Comparison of ENCODE assay signal across 8 cellular contexts in genomic region chr12:110501722-110502448, GRCh38. TPM values are rescaled to one million over a fixed set of nuclear protein-coding genes. Genes with fewer than 3 reads are reported as not detected.
A peak's percentile ranks its signal among the peaks of the same experiment; 100 is the strongest.
DNase-seq lines count a peak whose midpoint lies in the region; ATAC-seq and TF ChIP-seq lines count a peak whose summit lies in the region.

RAD9B (plus strand) TSS chr12:110502331; CDS start chr12:110502338, 7 bp downstream.
VPS29 (minus strand) TSS chr12:110502111; CDS start chr12:110502051, 60 bp downstream.

- H3K4me3 Mint-ChIP-seq in activated naive CD8-positive, alpha-beta T cell treated with anti-CD3 and anti-CD28 coated beads, Interleukin-2, amount 10 ng/mL, durations not matched to agents 7 days and 5 days, result peak within 1 kb of the TSS; percentile 100
- H3K4me3 Mint-ChIP-seq in osteocyte (ENCODE audit: unreplicated experiment), result peak within 1 kb of the TSS; percentile 98

- peaks cover 3% of the 10 kb centered on the region for H3K9me3 Mint-ChIP-seq in activated naive CD8-positive, alpha-beta T cell treated with anti-CD3 and anti-CD28 coated beads, Interleukin-2, amount 10 ng/mL, durations not matched to agents 7 days and 5 days
- no peaks in the 10 kb centered on the region for H3K9me3 Mint-ChIP-seq in osteocyte (ENCODE audit: unreplicated experiment)

- H3K36me3 ChIP-seq in thymus (ENCODE audit: control insufficient read depth, insufficient read depth), result no peaks in the 10 kb centered on the region

- peaks cover 20% of the 10 kb centered on the region for H3K36me3 Mint-ChIP-seq in activated naive CD8-positive, alpha-beta T cell treated with anti-CD3 and anti-CD28 coated beads, Interleukin-2, amount 10 ng/mL, durations not matched to agents 7 days and 5 days
- peaks cover 1% of the 10 kb centered on the region for H3K36me3 Mint-ChIP-seq in osteocyte (ENCODE audit: unreplicated experiment)

- H3K4me3 ChIP-seq in GM12864 (ENCODE audit: low read depth, low read length) (peak within 1 kb of the TSS; percentile 67), thymus (ENCODE audit: low read length) (peak within 1 kb of the TSS; percentile 92)

- TF ChIP-seq CTCF in GM12864 (IDR thresholded peaks at IDR 0.05; ENCODE audit: low read depth, low read length, missing control alignments), result no peak
- TF ChIP-seq CTCF in osteocyte (IDR thresholded peaks at IDR 0.05), result no peak

- H3K9me3 ChIP-seq in thymus (ENCODE audit: control insufficient read depth), result no peaks in the 10 kb centered on the region

- WGBS in thymus, result 2% methylated on average over 55 of the region's 55 CpGs

- DNase-seq in GM12864 (ENCODE audit: low read depth) (peak; percentile 98), NCI-H1105 treated with DMSO at 0.1 percent for 48 hours (lab: John Stamatoyannopoulos, UW) (peak; percentile 98), SKM-1 treated with dmso at 0.1 percent for 144 hours (lab: John Stamatoyannopoulos, UW; ENCODE audit: unreplicated experiment) (peak; percentile 91), head of caudate nucleus (peak; percentile 95 to 99 (median 98)), osteocyte (ENCODE audit: extremely low spot score, unreplicated experiment) (peak; percentile 99)
- peak; percentile 99 for DNase-seq in activated naive CD8-positive, alpha-beta T cell treated with anti-CD3 and anti-CD28 coated beads, Interleukin-2, amount 10 ng/mL, durations not matched to agents 7 days and 5 days

- POLR2A ChIA-PET in activated naive CD8-positive, alpha-beta T cell treated with anti-CD3 and anti-CD28 coated beads, Interleukin-2, amount 10 ng/mL, durations not matched to agents 7 days and 5 days (lab: Charles Lee), result interaction anchor here (0.6 to 3.7 kb wide), 19 partner anchors 8 to 240 kb away, joined by 3 to 54 read pairs (median 4); partner anchors contain the start of genes ARPC3, FAM216A, GPN3 and PPTC7

- H3K27me3 Mint-ChIP-seq in activated naive CD8-positive, alpha-beta T cell treated with anti-CD3 and anti-CD28 coated beads, Interleukin-2, amount 10 ng/mL, durations not matched to agents 7 days and 5 days, result no peaks in the 10 kb centered on the region
- no peaks in the 10 kb centered on the region for H3K27me3 Mint-ChIP-seq in osteocyte (ENCODE audit: unreplicated experiment)

- intact Hi-C loops in head of caudate nucleus (cut with DNase I), result loop anchor here (1.0 to 5.0 kb wide), 3 partner anchors 34 to 100 kb away; partner anchors contain the start of genes FAM216A, GPN3 and PPTC7

- peak within 1 kb of the TSS; percentile 100 for H3K27ac Mint-ChIP-seq in activated naive CD8-positive, alpha-beta T cell treated with anti-CD3 and anti-CD28 coated beads, Interleukin-2, amount 10 ng/mL, durations not matched to agents 7 days and 5 days
- H3K27ac Mint-ChIP-seq in osteocyte (ENCODE audit: unreplicated experiment), result peak within 1 kb of the TSS; percentile 96

- peaks cover 29% of the 10 kb centered on the region for H3K4me1 Mint-ChIP-seq in activated naive CD8-positive, alpha-beta T cell treated with anti-CD3 and anti-CD28 coated beads, Interleukin-2, amount 10 ng/mL, durations not matched to agents 7 days and 5 days
- H3K4me1 Mint-ChIP-seq in osteocyte (ENCODE audit: unreplicated experiment), result peaks cover 30% of the 10 kb centered on the region

- H3K4me1 ChIP-seq in thymus (ENCODE audit: control insufficient read depth, insufficient read depth, low read length), result peaks cover 6% of the 10 kb centered on the region

- ATAC-seq in HG02678 (IDR thresholded peaks at IDR 0.05; ENCODE audit: unreplicated experiment), result peak; percentile 92
- ATAC-seq in activated naive CD8-positive, alpha-beta T cell treated with anti-CD3 and anti-CD28 coated beads, Interleukin-2, amount 10 ng/mL, durations not matched to agents 7 days and 5 days (ENCODE audit: low read depth), result peak; percentile 96

- H3K27me3 ChIP-seq in thymus (ENCODE audit: control insufficient read depth, insufficient read depth), result no peaks in the 10 kb centered on the region

- H3K27ac ChIP-seq in thymus (ENCODE audit: low read depth), result peak within 1 kb of the TSS; percentile 97

RNA-seq across cellular contexts. Expression of gene RAD9B, which starts in this region (rescaled TPM):
- 1 to 10 TPM; 1.8 to 2.3 TPM for total RNA-seq in activated naive CD8-positive, alpha-beta T cell treated with anti-CD3 and anti-CD28 coated beads, Interleukin-2, amount 10 ng/mL, durations not matched to agents 7 days and 5 days
- total RNA-seq in osteocyte, result 0.44 and 0.64 TPM in 2 replicates
- 0.87 TPM for polyA plus RNA-seq in thymus

RNA-seq across cellular contexts. Expression of gene VPS29, which starts in this region (rescaled TPM):
- total RNA-seq in activated naive CD8-positive, alpha-beta T cell treated with anti-CD3 and anti-CD28 coated beads, Interleukin-2, amount 10 ng/mL, durations not matched to agents 7 days and 5 days, result 100 to 1,000 TPM; 132 to 138 TPM
- 73.5 and 75.8 TPM in 2 replicates for total RNA-seq in osteocyte
- 320 TPM for polyA plus RNA-seq in thymus

Comparison
In these comparisons a context has a peak if more than half of its experiments do, and no peak if none do; other contexts are left out.
1. Peak in every context shown above with its lines: DNase-seq, ATAC-seq, H3K4me3 ChIP-seq and H3K27ac ChIP-seq.